Comparison of ENCODE assay signal across 26 cellular contexts in the genomic region with DNA sequence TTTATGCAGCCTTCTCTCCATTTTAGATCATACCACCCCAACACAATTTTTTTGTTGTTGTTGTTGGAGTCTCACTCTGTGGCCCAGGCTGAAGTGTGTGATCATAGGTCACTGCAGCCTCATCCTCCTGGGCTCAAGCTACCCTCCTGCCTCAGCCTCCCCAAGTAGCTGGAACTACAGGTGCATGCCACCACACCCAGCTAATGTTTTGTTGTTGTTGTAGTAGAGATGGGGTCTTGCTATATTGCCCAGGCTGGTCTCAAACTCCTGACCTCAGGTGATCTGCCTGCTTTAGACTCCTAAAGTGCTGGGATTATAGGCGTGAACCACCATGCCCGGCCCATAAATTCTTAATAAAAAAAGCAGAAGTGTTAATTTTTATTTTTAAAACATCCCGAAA.
"Had no signal": no experiment of that assay in that cellular context is flagged by ENCODE, and none has a peak within 500 bp of the region (broad histone marks: within the 10 kb centered on the region; RNA-seq: fewer than 3 reads in every experiment).

No MANE protein-coding gene starts in this region.

- H3K36me3 ChIP-seq: esophagus muscularis mucosa, pancreas, tibial artery had no signal

- H3K9me3 Mint-ChIP-seq: immature natural killer cell; naive thymus-derived CD8-positive, alpha-beta T cell; stimulated activated effector memory CD8-positive, alpha-beta T cell treated with anti-CD3 and anti-CD28 coated beads, Interleukin-12 subunit alpha, Interleukin-12 subunit beta, amount 100 ng/mL, for 72 hours; type B pancreatic cell had no signal

- H3K27me3 ChIP-seq: esophagus muscularis mucosa, pancreas, testis, tibial artery had no signal

- H3K27me3 Mint-ChIP-seq: naive thymus-derived CD8-positive, alpha-beta T cell; type B pancreatic cell had no signal

- ATAC-seq: left colon; lower lobe of right lung; naive thymus-derived CD8-positive, alpha-beta T cell; pancreas; sciatic nerve; stimulated activated effector memory CD8-positive, alpha-beta T cell treated with anti-CD3 and anti-CD28 coated beads, Interleukin-12 subunit alpha, Interleukin-12 subunit beta, amount 100 ng/mL, for 72 hours; stimulated activated naive CD8-positive, alpha-beta T cell treated with anti-CD3 and anti-CD28 coated beads, Interleukin-15, Interleukin-2, amounts not matched to agents 100 U/mL and 50 U/mL, for 24 hours had no signal

- FAIRE-seq: endothelial cell of umbilical vein, pancreas, urothelium cell line had no signal

- H3K36me3 Mint-ChIP-seq: type B pancreatic cell had no signal

- H3K4me3 Mint-ChIP-seq: nephron progenitor cell; stimulated activated effector memory CD8-positive, alpha-beta T cell treated with anti-CD3 and anti-CD28 coated beads, Interleukin-12 subunit alpha, Interleukin-12 subunit beta, amount 100 ng/mL, for 72 hours; type B pancreatic cell had no signal

- DNase-seq: dermis blood vessel endothelial cell; effector memory CD4-positive, alpha-beta T cell; foreskin melanocyte; hypothalamus; immature natural killer cell; islet precursor cell; kidney glomerular epithelial cell; left colon; left ventricle myocardium superior; lower lobe of right lung; naive thymus-derived CD8-positive, alpha-beta T cell; nephron progenitor cell; pancreas; stimulated activated CD4-positive, alpha-beta T cell treated with anti-CD3 and anti-CD28 coated beads, Interleukin-2, amount 100 ng/mL, for 24 hours; stimulated activated CD4-positive, alpha-beta T cell treated with anti-CD3 and anti-CD28 coated beads, Interleukin-4, amount 100 ng/mL, for 24 hours; stimulated activated naive CD8-positive, alpha-beta T cell treated with anti-CD3 and anti-CD28 coated beads, Interleukin-15, Interleukin-2, amounts not matched to agents 100 U/mL and 50 U/mL, for 24 hours; substantia nigra; testis; tibial artery had no signal

- H3K27ac ChIP-seq: coronary artery, lower lobe of right lung, pancreas, tibial artery had no signal

- H3K27ac Mint-ChIP-seq: nephron progenitor cell; stimulated activated effector memory CD8-positive, alpha-beta T cell treated with anti-CD3 and anti-CD28 coated beads, Interleukin-12 subunit alpha, Interleukin-12 subunit beta, amount 100 ng/mL, for 72 hours; type B pancreatic cell had no signal

- H3K9me3 ChIP-seq: esophagus muscularis mucosa, lower lobe of right lung, pancreas, testis, tibial artery had no signal

- H3K4me3 ChIP-seq: coronary artery, esophagus muscularis mucosa, lower lobe of right lung, pancreas, testis, tibial artery had no signal
